2 cellular contexts compared by ENCODE assay signal in genomic region chr19:18118420-18119242, GRCh38.
TF ChIP-seq lines count a peak whose summit lies in the region.

No MANE protein-coding gene starts in this region.

TF ChIP-seq in SK-N-SH, 30 proteins besides CTCF, POLR2A, EP300 and RAD21:
- TF ChIP-seq TCF12 (IDR thresholded peaks at IDR 0.05), result no peak
- TF ChIP-seq YY1 (IDR thresholded peaks at IDR 0.05; ENCODE audit: low read depth), result no peak
- TF ChIP-seq SIN3A (IDR thresholded peaks at IDR 0.05; ENCODE audit: borderline replicate concordance, low read depth, low read length), result no peak
- TF ChIP-seq REST (IDR thresholded peaks at IDR 0.05; ENCODE audit: low read depth, low read length), result no peak
- TF ChIP-seq TEAD4 (IDR thresholded peaks at IDR 0.05; ENCODE audit: borderline replicate concordance, insufficient read depth), result no peak

TF ChIP-seq in SK-N-SH treated with all-trans-retinoic acid at 6 μM for 48 hours, 23 proteins besides CTCF, POLR2A, EP300 and RAD21:
- no peak for TF ChIP-seq ZFP3 (CRISPR knock-in tag; IDR thresholded peaks at IDR 0.05)
- TF ChIP-seq ZC3H10 (CRISPR knock-in tag; IDR thresholded peaks at IDR 0.05), result no peak
- TF ChIP-seq ISL1 (CRISPR knock-in tag; IDR thresholded peaks at IDR 0.05), result no peak
- no peak for TF ChIP-seq ZNF8 (CRISPR knock-in tag; IDR thresholded peaks at IDR 0.05)
- TF ChIP-seq, protein P1, sequence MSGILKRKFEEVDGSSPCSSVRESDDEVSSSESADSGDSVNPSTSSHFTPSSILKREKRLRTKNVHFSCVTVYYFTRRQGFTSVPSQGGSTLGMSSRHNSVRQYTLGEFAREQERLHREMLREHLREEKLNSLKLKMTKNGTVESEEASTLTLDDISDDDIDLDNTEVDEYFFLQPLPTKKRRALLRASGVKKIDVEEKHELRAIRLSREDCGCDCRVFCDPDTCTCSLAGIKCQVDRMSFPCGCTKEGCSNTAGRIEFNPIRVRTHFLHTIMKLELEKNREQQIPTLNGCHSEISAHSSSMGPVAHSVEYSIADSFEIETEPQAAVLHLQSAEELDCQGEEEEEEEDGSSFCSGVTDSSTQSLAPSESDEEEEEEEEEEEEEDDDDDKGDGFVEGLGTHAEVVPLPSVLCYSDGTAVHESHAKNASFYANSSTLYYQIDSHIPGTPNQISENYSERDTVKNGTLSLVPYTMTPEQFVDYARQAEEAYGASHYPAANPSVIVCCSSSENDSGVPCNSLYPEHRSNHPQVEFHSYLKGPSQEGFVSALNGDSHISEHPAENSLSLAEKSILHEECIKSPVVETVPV (CRISPR knock-in tag; IDR thresholded peaks at IDR 0.05), result no peak
- no peak for TF ChIP-seq ZNF565 (CRISPR knock-in tag; conservative IDR thresholded peaks at IDR 0.05; ENCODE audit: low read depth)
- TF ChIP-seq SNAI2 (CRISPR knock-in tag; IDR thresholded peaks at IDR 0.05), result no peak
